Comparison of ENCODE assay signal across 33 cellular contexts in genomic region chr13:27526516-27526915, GRCh38.
"Had no signal": no experiment of that assay in that cellular context is flagged by ENCODE, and none has a peak within 500 bp of the region (broad histone marks: within the 10 kb centered on the region; RNA-seq: fewer than 3 reads in every experiment).

No MANE protein-coding gene starts in this region.

- H3K9me3 Mint-ChIP-seq: activated naive CD4-positive, alpha-beta T cell treated with anti-CD3 and anti-CD28 coated beads, Interleukin-2, amount 10 ng/mL, durations not matched to agents 7 days and 5 days; activated naive CD4-positive, alpha-beta T cell treated with anti-CD3 and anti-CD28 coated beads, Interleukin-2, amount 50 U/mL, for 24 hours; activated naive CD8-positive, alpha-beta T cell treated with anti-CD3 and anti-CD28 coated beads, Interleukin-2, amount 50 U/mL, for 24 hours; activated T-cell treated with anti-CD3 and anti-CD28 coated beads, Interleukin-2, amount 50 U/mL, for 24 hours; activated T-helper 2 cell treated with anti-CD3 and anti-CD28 coated beads, Interferon-gamma antibody, Interleukin-2, Interleukin-4, amounts not matched to agents 10 μg/mL and 5 μg/mL and 100 μg/mL, durations not matched to agents 14 hours and 24 hours and 36 hours; T-helper 2 cell treated with Interferon-gamma antibody and Interleukin-4, amounts not matched to agents 5 μg/mL and 100 μg/mL, for 36 hours had no signal

- H3K27me3 Mint-ChIP-seq: activated CD4-positive, alpha-beta T cell treated with anti-CD3 and anti-CD28 coated beads for 36 hours; activated naive CD8-positive, alpha-beta T cell treated with anti-CD3 and anti-CD28 coated beads, Interleukin-2, amount 50 U/mL, for 24 hours; activated T-cell treated with anti-CD3 and anti-CD28 coated beads, Interleukin-2, amount 50 U/mL, for 24 hours had no signal

- DNase-seq: activated CD4-positive, alpha-beta memory T cell treated with anti-CD3 and anti-CD28 coated beads, Interleukin-2, amount 10 ng/mL, durations not matched to agents 7 days and 5 days; activated CD4-positive, alpha-beta T cell treated with anti-CD3 and anti-CD28 coated beads for 1 hour; activated CD4-positive, alpha-beta T cell treated with anti-CD3 and anti-CD28 coated beads for 36 hours; activated CD4-positive, alpha-beta T cell treated with anti-CD3 and anti-CD28 coated beads for 48 hours; activated CD4-positive, alpha-beta T cell treated with anti-CD3 and anti-CD28 coated beads, Interleukin-2, amount 10 ng/mL, durations not matched to agents 7 days and 5 days; activated CD4-positive, alpha-beta T cell treated with anti-CD3 and anti-CD28 coated beads, Interleukin-2, amount 50 U/mL, for 48 hours; activated CD4-positive, CD25-positive, alpha-beta regulatory T cell; activated CD8-positive, alpha-beta memory T cell treated with anti-CD3 and anti-CD28 coated beads for 24 hours; activated CD8-positive, alpha-beta memory T cell treated with anti-CD3 and anti-CD28 coated beads, Interleukin-2, amount 10 ng/mL, durations not matched to agents 7 days and 5 days; activated CD8-positive, alpha-beta memory T cell treated with anti-CD3 and anti-CD28 coated beads, Interleukin-2, amount 50 U/mL, for 48 hours; activated CD8-positive, alpha-beta T cell treated with anti-CD3 and anti-CD28 coated beads, Interleukin-2, amount 10 ng/mL, durations not matched to agents 7 days and 5 days; activated effector memory CD4-positive, alpha-beta T cell treated with Interleukin-2 at 50 U/mL for 16 hours; activated gamma-delta T cell; activated naive CD4-positive, alpha-beta T cell treated with anti-CD3 and anti-CD28 coated beads, Interleukin-2, amount 10 ng/mL, durations not matched to agents 7 days and 5 days; activated naive CD4-positive, alpha-beta T cell treated with Interleukin-2 at 50 U/mL for 16 hours; activated naive CD8-positive, alpha-beta T cell treated with anti-CD3 and anti-CD28 coated beads, Interleukin-2, amount 10 ng/mL, durations not matched to agents 7 days and 5 days; activated naive CD8-positive, alpha-beta T cell treated with anti-CD3 and anti-CD28 coated beads, Interleukin-2, amount 50 U/mL, for 24 hours; activated T-cell treated with anti-CD3 and anti-CD28 coated beads, Interleukin-2, amount 50 U/mL, for 24 hours; activated T-cell treated with anti-CD3 and anti-CD28 coated beads, Interleukin-2, amount 50 U/mL, for 48 hours; amygdala; anterior cingulate cortex; T-helper 1 cell; T-helper 2 cell; T-helper 9 cell; WERI-Rb-1 had no signal

- ATAC-seq: activated CD4-positive, alpha-beta T cell treated with anti-CD3 and anti-CD28 coated beads for 36 hours; activated CD4-positive, CD25-positive, alpha-beta regulatory T cell treated with anti-CD3 and anti-CD28 coated beads, Interleukin-2, amount 50 U/mL, for 24 hours; activated CD8-positive, alpha-beta memory T cell treated with anti-CD3 and anti-CD28 coated beads, Interleukin-2, amount 10 ng/mL, durations not matched to agents 7 days and 5 days; activated CD8-positive, alpha-beta T cell treated with anti-CD3 and anti-CD28 coated beads, Interleukin-2, amount 10 ng/mL, durations not matched to agents 7 days and 5 days; activated naive CD8-positive, alpha-beta T cell treated with anti-CD3 and anti-CD28 coated beads, Interleukin-2, amount 50 U/mL, for 24 hours; WTC11 had no signal

- H3K4me1 Mint-ChIP-seq: activated CD4-positive, alpha-beta memory T cell treated with anti-CD3 and anti-CD28 coated beads, Interleukin-2, amount 10 ng/mL, durations not matched to agents 7 days and 5 days; activated CD4-positive, alpha-beta T cell treated with anti-CD3 and anti-CD28 coated beads for 36 hours; activated naive CD4-positive, alpha-beta T cell treated with anti-CD3 and anti-CD28 coated beads, Interleukin-2, amount 10 ng/mL, durations not matched to agents 7 days and 5 days; activated naive CD4-positive, alpha-beta T cell treated with anti-CD3 and anti-CD28 coated beads, Interleukin-2, amount 50 U/mL, for 24 hours; WTC11 had no signal

- H3K27ac Mint-ChIP-seq: activated CD4-positive, alpha-beta memory T cell treated with anti-CD3 and anti-CD28 coated beads, Interleukin-2, amount 10 ng/mL, durations not matched to agents 7 days and 5 days; activated CD4-positive, alpha-beta T cell treated with anti-CD3 and anti-CD28 coated beads for 36 hours; activated CD4-positive, alpha-beta T cell treated with anti-CD3 and anti-CD28 coated beads, Interleukin-2, amount 10 ng/mL, durations not matched to agents 7 days and 5 days; activated CD8-positive, alpha-beta memory T cell treated with anti-CD3 and anti-CD28 coated beads, Interleukin-2, amount 10 ng/mL, durations not matched to agents 7 days and 5 days; activated CD8-positive, alpha-beta T cell treated with anti-CD3 and anti-CD28 coated beads, Interleukin-2, amount 10 ng/mL, durations not matched to agents 7 days and 5 days; activated naive CD4-positive, alpha-beta T cell treated with anti-CD3 and anti-CD28 coated beads, Interleukin-2, amount 10 ng/mL, durations not matched to agents 7 days and 5 days; activated naive CD4-positive, alpha-beta T cell treated with anti-CD3 and anti-CD28 coated beads, Interleukin-2, amount 50 U/mL, for 24 hours; activated naive CD8-positive, alpha-beta T cell; activated naive CD8-positive, alpha-beta T cell treated with anti-CD3 and anti-CD28 coated beads, Interleukin-2, amount 10 ng/mL, durations not matched to agents 7 days and 5 days; activated naive CD8-positive, alpha-beta T cell treated with anti-CD3 and anti-CD28 coated beads, Interleukin-2, amount 50 U/mL, for 24 hours; activated T-cell treated with anti-CD3 and anti-CD28 coated beads, Interleukin-2, amount 50 U/mL, for 24 hours; activated T-helper 2 cell treated with anti-CD3 and anti-CD28 coated beads, Interferon-gamma antibody, Interleukin-2, Interleukin-4, amounts not matched to agents 10 μg/mL and 5 μg/mL and 100 μg/mL, durations not matched to agents 14 hours and 24 hours and 36 hours; T-helper 1 cell treated with Interleukin-12 subunit alpha and Interleukin-12 subunit beta and Interleukin-4 antibody, amounts not matched to agents 30 μg/mL and 1 μg/mL, for 36 hours; T-helper 2 cell treated with Interferon-gamma antibody and Interleukin-4, amounts not matched to agents 5 μg/mL and 100 μg/mL, for 36 hours; WTC11 had no signal

- H3K4me3 Mint-ChIP-seq: activated CD4-positive, alpha-beta memory T cell treated with anti-CD3 and anti-CD28 coated beads, Interleukin-2, amount 10 ng/mL, durations not matched to agents 7 days and 5 days; activated CD4-positive, alpha-beta T cell treated with anti-CD3 and anti-CD28 coated beads for 36 hours; activated CD4-positive, alpha-beta T cell treated with anti-CD3 and anti-CD28 coated beads, Interleukin-2, amount 10 ng/mL, durations not matched to agents 7 days and 5 days; activated CD8-positive, alpha-beta memory T cell treated with anti-CD3 and anti-CD28 coated beads, Interleukin-2, amount 10 ng/mL, durations not matched to agents 7 days and 5 days; activated CD8-positive, alpha-beta T cell treated with anti-CD3 and anti-CD28 coated beads, Interleukin-2, amount 10 ng/mL, durations not matched to agents 7 days and 5 days; activated naive CD4-positive, alpha-beta T cell treated with anti-CD3 and anti-CD28 coated beads, Interleukin-2, amount 10 ng/mL, durations not matched to agents 7 days and 5 days; activated naive CD4-positive, alpha-beta T cell treated with anti-CD3 and anti-CD28 coated beads, Interleukin-2, amount 50 U/mL, for 24 hours; activated naive CD8-positive, alpha-beta T cell; activated naive CD8-positive, alpha-beta T cell treated with anti-CD3 and anti-CD28 coated beads, Interleukin-2, amount 10 ng/mL, durations not matched to agents 7 days and 5 days; activated naive CD8-positive, alpha-beta T cell treated with anti-CD3 and anti-CD28 coated beads, Interleukin-2, amount 50 U/mL, for 24 hours; activated T-cell treated with anti-CD3 and anti-CD28 coated beads, Interleukin-2, amount 50 U/mL, for 24 hours; brain; T-helper 1 cell treated with Interleukin-12 subunit alpha and Interleukin-12 subunit beta and Interleukin-4 antibody, amounts not matched to agents 30 μg/mL and 1 μg/mL, for 36 hours; T-helper 2 cell treated with Interferon-gamma antibody and Interleukin-4, amounts not matched to agents 5 μg/mL and 100 μg/mL, for 36 hours; WTC11 had no signal

- H3K36me3 Mint-ChIP-seq: activated CD8-positive, alpha-beta memory T cell treated with anti-CD3 and anti-CD28 coated beads, Interleukin-2, amount 10 ng/mL, durations not matched to agents 7 days and 5 days; activated naive CD4-positive, alpha-beta T cell treated with anti-CD3 and anti-CD28 coated beads, Interleukin-2, amount 10 ng/mL, durations not matched to agents 7 days and 5 days; activated naive CD4-positive, alpha-beta T cell treated with anti-CD3 and anti-CD28 coated beads, Interleukin-2, amount 50 U/mL, for 24 hours; activated naive CD8-positive, alpha-beta T cell; activated naive CD8-positive, alpha-beta T cell treated with anti-CD3 and anti-CD28 coated beads, Interleukin-2, amount 10 ng/mL, durations not matched to agents 7 days and 5 days; brain had no signal
